9 cellular contexts compared by ENCODE assay signal in the genomic region with DNA sequence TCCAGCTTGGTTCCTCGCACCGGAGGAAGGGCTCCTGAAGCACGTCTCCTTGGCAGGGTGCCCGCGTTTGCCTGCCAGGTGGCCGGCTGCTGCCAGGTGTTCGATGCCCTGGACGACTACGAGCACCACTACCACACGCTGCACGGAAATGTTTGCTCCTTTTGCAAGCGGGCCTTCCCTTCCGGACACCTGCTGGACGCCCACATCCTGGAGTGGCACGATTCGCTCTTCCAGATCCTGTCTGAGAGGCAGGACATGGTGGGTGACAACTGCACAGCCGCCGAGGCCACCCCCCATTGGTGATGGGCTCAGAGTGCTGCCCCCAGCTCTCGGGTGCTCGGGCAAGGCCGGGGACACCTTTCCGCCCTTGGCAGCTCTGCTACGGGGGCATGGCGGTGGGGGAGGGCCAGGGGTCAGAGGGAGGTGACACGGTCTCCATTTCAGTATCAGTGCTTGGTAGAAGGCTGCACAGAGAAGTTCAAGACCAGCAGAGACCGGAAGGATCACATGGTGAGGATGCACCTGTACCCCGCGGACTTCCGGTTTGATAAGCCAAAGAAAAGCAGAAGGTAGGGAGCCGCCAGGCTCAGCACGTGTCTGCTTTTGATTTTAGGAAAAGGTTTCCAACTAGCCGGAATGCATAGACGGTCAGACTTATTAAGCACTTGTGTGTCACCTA. TPM values are rescaled to one million over a fixed set of nuclear protein-coding genes. Genes with fewer than 3 reads are reported as not detected.
DNase-seq lines count a peak whose midpoint lies in the region; ATAC-seq and TF ChIP-seq lines count a peak whose summit lies in the region.
"Had no signal": no experiment of that assay in that cellular context is flagged by ENCODE, and none has a peak within 500 bp of the region (broad histone marks: within the 10 kb centered on the region; RNA-seq: fewer than 3 reads in every experiment).

No MANE protein-coding gene starts in this region.

- H3K9me3 ChIP-seq in DOHH2 (ENCODE audit: control insufficient read depth, insufficient read depth, low read length) (no peaks in the 10 kb centered on the region), ovary (no peaks in the 10 kb centered on the region)

- DNase-seq in NCI-H345 (lab: John Stamatoyannopoulos, UW) (peak; percentile 67), ovary (peak; percentile 32 to 77 (median 72))
- DNase-seq in stimulated activated CD8-positive, alpha-beta memory T cell treated with anti-CD3 and anti-CD28 coated beads, Interleukin-4, amount 100 ng/mL, for 48 hours, result no peak

- H3K27me3 ChIP-seq in DOHH2 (ENCODE audit: control insufficient read depth, low read length) (no peaks in the 10 kb centered on the region), ovary (no peaks in the 10 kb centered on the region)

- no peaks in the 10 kb centered on the region for H3K9me3 Mint-ChIP-seq in dendritic cell treated with granulocyte-macrophage colony-stimulating factor and Interleukin-4, amounts not matched to agents 40 ng/mL and 50 ng/mL, for 4 days

- no peaks in the 10 kb centered on the region for H3F3A ChIP-seq in DOHH2 (ENCODE audit: control insufficient read depth, insufficient read depth)

- H3K4me3 Mint-ChIP-seq in dendritic cell treated with granulocyte-macrophage colony-stimulating factor and Interleukin-4, amounts not matched to agents 40 ng/mL and 50 ng/mL, for 4 days, result peak overlapping the region; percentile 23

- H3K4me2 ChIP-seq in DOHH2 (ENCODE audit: low read length), result peak overlapping the region; percentile 83

- H3K4me1 ChIP-seq in DOHH2 (ENCODE audit: control insufficient read depth, low read length) (peaks cover 21% of the 10 kb centered on the region), ovary (ENCODE audit: insufficient read depth) (peaks cover 14% of the 10 kb centered on the region)

- peaks cover 69% of the 10 kb centered on the region for H3K36me3 Mint-ChIP-seq in dendritic cell treated with granulocyte-macrophage colony-stimulating factor and Interleukin-4, amounts not matched to agents 40 ng/mL and 50 ng/mL, for 4 days (ENCODE audit: low read depth)

- no peak overlapping the region for H3K27ac Mint-ChIP-seq in dendritic cell treated with granulocyte-macrophage colony-stimulating factor and Interleukin-4, amounts not matched to agents 40 ng/mL and 50 ng/mL, for 4 days

- intact Hi-C loops in dendritic cell treated with granulocyte-macrophage colony-stimulating factor and Interleukin-4, amounts not matched to agents 40 ng/mL and 50 ng/mL, for 4 days (cut with micrococcal nuclease), result no loop called here
- intact Hi-C loops in ovary (cut with DNase I), result loop anchor here in 3 of 4 donors (2.0 to 5.0 kb wide), 3 partner anchors 48 to 67 kb away; partner anchors contain the start of gene PAOX (in 1 of the 3)

- no peak for TF ChIP-seq CTCF in DOHH2 (IDR thresholded peaks at IDR 0.05; ENCODE audit: low read depth, low read length, poor library complexity, severe bottlenecking)
- TF ChIP-seq CTCF in ovary (IDR thresholded peaks at IDR 0.05), result no peak

- TF ChIP-seq POLR2A in ovary (IDR thresholded peaks at IDR 0.05), result no peak

- H3K4me3 ChIP-seq in DOHH2 (ENCODE audit: low read length) (peak overlapping the region; percentile 79; the same call in 1 of the 2 replicates), ovary (no peak overlapping the region)

- H3K4me1 Mint-ChIP-seq in dendritic cell treated with granulocyte-macrophage colony-stimulating factor and Interleukin-4, amounts not matched to agents 40 ng/mL and 50 ng/mL, for 4 days (ENCODE audit: low read depth), result peaks cover 43% of the 10 kb centered on the region

- peaks cover 19% of the 10 kb centered on the region for H4K20me1 ChIP-seq in DOHH2 (ENCODE audit: control insufficient read depth, insufficient read depth, low read depth, low read length)

- H3K27me3 Mint-ChIP-seq in dendritic cell treated with granulocyte-macrophage colony-stimulating factor and Interleukin-4, amounts not matched to agents 40 ng/mL and 50 ng/mL, for 4 days, result peaks cover 6% of the 10 kb centered on the region

- no peak for ATAC-seq in HG02973 (IDR thresholded peaks at IDR 0.05; ENCODE audit: unreplicated experiment)
- no peak for ATAC-seq in GM21737 (IDR thresholded peaks at IDR 0.05; ENCODE audit: unreplicated experiment)
- ATAC-seq in GM18519 (IDR thresholded peaks at IDR 0.05; ENCODE audit: low FRiP score, unreplicated experiment), result no peak

- WGBS in ovary, 3 donors, result 79 to 89% (median 83%) methylated on average over 33 of the region's 33 CpGs

- H3K27ac ChIP-seq in DOHH2 (ENCODE audit: low read depth, low read length) (no peak overlapping the region), ovary (peak overlapping the region in 1 of 2 donors; percentile 99)

- no peak for TF ChIP-seq EP300 in ovary (IDR thresholded peaks at IDR 0.05)

- H3K9me2 ChIP-seq in DOHH2 (replicated peaks; ENCODE audit: control insufficient read depth, low read length), result no peaks in the 10 kb centered on the region

- peaks cover 39% of the 10 kb centered on the region for H3K36me3 ChIP-seq in DOHH2 (ENCODE audit: control insufficient read depth, low read length)
- H3K36me3 ChIP-seq in ovary, result no peaks in the 10 kb centered on the region

- H3K79me2 ChIP-seq in DOHH2 (ENCODE audit: control insufficient read depth, low read length), result peaks cover 43% of the 10 kb centered on the region

RNA-seq across cellular contexts. Expression of gene ZNF511, which starts 1.1 kb away (rescaled TPM):
- 10 to 100 TPM; 23.3 to 64.8 (median 46.8) TPM for total RNA-seq in ovary
- 10 to 100 TPM; 16.3 to 52.1 TPM for polyA plus RNA-seq in ovary

RNA-seq across cellular contexts. Expression of gene TUBGCP2, which starts 1.2 kb away (rescaled TPM):
- 10 to 100 TPM; 31.2 to 70.5 (median 56.4) TPM for total RNA-seq in ovary
- 10 to 100 TPM; 32.4 to 48.3 TPM for polyA plus RNA-seq in ovary

RNA-seq across cellular contexts. Expression of gene CALY, which starts 26.8 kb away (rescaled TPM):
- under 1 TPM in 1 of 7 donors, not detected in 6; 0.69 TPM for total RNA-seq in ovary
- not detected for polyA plus RNA-seq in ovary
- total RNA-seq: glomerular endothelial cell had no signal

RNA-seq across cellular contexts. Expression of gene ADAM8, which starts 33.2 kb away (rescaled TPM):
- total RNA-seq in ovary, result 1 to 10 TPM; 1.9 to 5.9 (median 4.4) TPM
- polyA plus RNA-seq in ovary, result 1 to 10 TPM in 1 of 2 donors, under 1 TPM in 1; 0.48 to 1.7 TPM

RNA-seq across cellular contexts. Expression of gene PRAP1, which starts 37.3 kb away (rescaled TPM):
- 1 to 10 TPM in 1 of 7 donors, not detected in 6; 2.0 TPM for total RNA-seq in ovary
- not detected for polyA plus RNA-seq in ovary
- total RNA-seq: glomerular endothelial cell had no signal
